In genomic region chr15:36808401-36809160, GRCh38 we compare ENCODE assay signal across 18 cellular contexts.
DNase-seq lines count a peak whose midpoint lies in the region; ATAC-seq, FAIRE-seq and TF ChIP-seq lines count a peak whose summit lies in the region.
"Had no signal": no experiment of that assay in that cellular context is flagged by ENCODE, and none has a peak within 500 bp of the region (broad histone marks: within the 10 kb centered on the region; RNA-seq: fewer than 3 reads in every experiment).

No MANE protein-coding gene starts in this region.

- H2AFZ ChIP-seq in trophoblast cell (ENCODE audit: insufficient read depth, low read length, poor library complexity), result no peak overlapping the region

- in situ Hi-C loops in astrocyte of the spinal cord (cut with HindIII; ENCODE audit: low sequenced_read_pairs), result no loop called here

- no peak overlapping the region for H4K12ac ChIP-seq in trophoblast cell (ENCODE audit: low read depth, low read length)

- no peak overlapping the region for H2BK12ac ChIP-seq in trophoblast cell (ENCODE audit: low read length)

- H4K91ac ChIP-seq in trophoblast cell (ENCODE audit: low read depth, low read length), result no peak overlapping the region

- H3K36me3 ChIP-seq in trophoblast cell (ENCODE audit: control insufficient read depth in 1 of 2, insufficient read depth in 2 of 2, low read length in 2 of 2), result peaks cover 2 to 3% of the 10 kb centered on the region in 2 experiments
- H3K36me3 ChIP-seq: colonic mucosa had no signal

- peak overlapping the region; percentile 10 for H3K23ac ChIP-seq in trophoblast cell (ENCODE audit: low read length)

- no peaks in the 10 kb centered on the region for H3K79me1 ChIP-seq in trophoblast cell (ENCODE audit: low read length)

- H3K14ac ChIP-seq in trophoblast cell (ENCODE audit: low read length), result no peak overlapping the region

- H2AK5ac ChIP-seq in trophoblast cell (ENCODE audit: low read length), result no peak overlapping the region

- no peak overlapping the region for H3K4ac ChIP-seq in trophoblast cell (ENCODE audit: low read depth, low read length)

- no peak overlapping the region for H2BK120ac ChIP-seq in trophoblast cell (ENCODE audit: insufficient read depth, low read length, poor library complexity)

- no CpG with 5 or more reads among the region's 9 CpGs for WGBS in trophoblast cell (ENCODE audit: extremely low coverage, insufficient coverage, insufficient read length)

- intact Hi-C loops in posterior vena cava (cut with DNase I), result no loop called here

- no peak for ATAC-seq in HG03457 (IDR thresholded peaks at IDR 0.05; ENCODE audit: unreplicated experiment)
- ATAC-seq: natural killer cell had no signal

- H3K18ac ChIP-seq in trophoblast cell (ENCODE audit: low read length), result no peak overlapping the region

- no peak overlapping the region for H2BK5ac ChIP-seq in trophoblast cell (ENCODE audit: low read depth, low read length, poor library complexity)

- H4K8ac ChIP-seq in trophoblast cell (ENCODE audit: low read depth, low read length), result no peak overlapping the region

- H3K4me3 ChIP-seq in astrocyte of the spinal cord (ENCODE audit: low read depth, low read length), result no peak overlapping the region
- no peak overlapping the region for H3K4me3 ChIP-seq in trophoblast cell (ENCODE audit: low read depth, low read length)
- H3K4me3 ChIP-seq: colonic mucosa, esophagus squamous epithelium had no signal

- no peak for TF ChIP-seq CTCF in astrocyte of the spinal cord (IDR thresholded peaks at IDR 0.05; ENCODE audit: low read depth, low read length)

- H3K79me2 ChIP-seq in trophoblast cell (ENCODE audit: control insufficient read depth, insufficient read depth, low read length, poor library complexity), result no peaks in the 10 kb centered on the region

- no peak overlapping the region for H3K4me2 ChIP-seq in trophoblast cell (ENCODE audit: low read length)

- no peaks in the 10 kb centered on the region for H3K4me1 ChIP-seq in trophoblast cell (ENCODE audit: control insufficient read depth in 1 of 2, insufficient read depth in 2 of 2, low read length in 2 of 2)
- H3K4me1 ChIP-seq: colonic mucosa had no signal

- DNase-seq in GM19239 (ENCODE audit: insufficient read length, low spot score) (no peak), astrocyte of the spinal cord (ENCODE audit: low read depth, low spot score) (peak; percentile 3), trophoblast cell (no peak), pons (ENCODE audit: low spot score) (no peak), anterior cingulate cortex (lab: John Stamatoyannopoulos, UW) (no peak), posterior vena cava (ENCODE audit: low spot score) (no peak)
- DNase-seq: activated B cell treated with CpG ODN at 0.5 μM for 24 hours; activated CD8-positive, alpha-beta memory T cell treated with anti-CD3 and anti-CD28 coated beads for 24 hours; colonic mucosa; esophagus squamous epithelium; hippocampal formation; Karpas-422; natural killer cell; NCI-H2171; stimulated activated CD4-positive, alpha-beta T cell treated with anti-CD3 and anti-CD28 coated beads, Interleukin-1b, Interleukin-23, amount 100 ng/mL, for 48 hours; T-helper 1 cell had no signal

- no peak overlapping the region for H3K9ac ChIP-seq in trophoblast cell (ENCODE audit: low read length)

- H3K9me3 ChIP-seq in trophoblast cell (ENCODE audit: insufficient read depth, low read depth, low read length), result no peaks in the 10 kb centered on the region
- H3K9me3 ChIP-seq: colonic mucosa, esophagus squamous epithelium had no signal

- H3K27me3 ChIP-seq in trophoblast cell (ENCODE audit: insufficient read depth, low read length), result no peaks in the 10 kb centered on the region
- H3K27me3 ChIP-seq: colonic mucosa, esophagus squamous epithelium had no signal

- H3K27ac ChIP-seq in trophoblast cell (ENCODE audit: low read depth, low read length), result no peak overlapping the region
- H3K27ac ChIP-seq: colonic mucosa had no signal

- FAIRE-seq in GM19239 (lab: Jason Lieb, UNC) (peak; percentile 65), islet of Langerhans (lab: Jason Lieb, UNC) (peak; percentile 70)
